Comparison of ENCODE assay signal across 18 cellular contexts in genomic region chr5:77424921-77425320, GRCh38.
DNase-seq lines count a peak whose midpoint lies in the region; ATAC-seq and TF ChIP-seq lines count a peak whose summit lies in the region.
"Had no signal": no experiment of that assay in that cellular context is flagged by ENCODE, and none has a peak within 500 bp of the region (broad histone marks: within the 10 kb centered on the region; RNA-seq: fewer than 3 reads in every experiment).

No MANE protein-coding gene starts in this region.

- H3K9me3 Mint-ChIP-seq in activated naive CD4-positive, alpha-beta T cell treated with anti-CD3 and anti-CD28 coated beads, Interleukin-2, amount 50 U/mL, for 72 hours: peaks cover 0 to 4% of the 10 kb centered on the region in 2 donors
- no peaks in the 10 kb centered on the region for H3K9me3 Mint-ChIP-seq in stimulated activated effector memory CD8-positive, alpha-beta T cell treated with anti-CD3 and anti-CD28 coated beads, Interleukin-12 subunit alpha, Interleukin-12 subunit beta, amount 100 ng/mL, for 72 hours
- H3K9me3 Mint-ChIP-seq in type B pancreatic cell: no peaks in the 10 kb centered on the region
- H3K9me3 Mint-ChIP-seq: H9 had no signal

- H3K27ac ChIP-seq in ascending aorta: peak overlapping the region; percentile 80 to 97
- H3K27ac ChIP-seq: C4-2B had no signal

- H3K27ac Mint-ChIP-seq in activated naive CD4-positive, alpha-beta T cell treated with anti-CD3 and anti-CD28 coated beads, Interleukin-2, amount 50 U/mL, for 72 hours: no peak overlapping the region
- H3K27ac Mint-ChIP-seq in stimulated activated effector memory CD8-positive, alpha-beta T cell treated with anti-CD3 and anti-CD28 coated beads, Interleukin-12 subunit alpha, Interleukin-12 subunit beta, amount 100 ng/mL, for 72 hours: no peak overlapping the region
- peak overlapping the region; percentile 91 for H3K27ac Mint-ChIP-seq in type B pancreatic cell

- intact Hi-C loops in ascending aorta (cut with DNase I): loop anchor here (5.0 kb wide), 2 partner anchors 58 to 98 kb away; no protein-coding TSS in a partner anchor

- no peaks in the 10 kb centered on the region for H3K27me3 Mint-ChIP-seq in type B pancreatic cell
- H3K27me3 Mint-ChIP-seq: CD4-positive, alpha-beta memory T cell had no signal

- peak; percentile 41 to 88 for ATAC-seq in activated naive CD4-positive, alpha-beta T cell treated with anti-CD3 and anti-CD28 coated beads, Interleukin-2, amount 50 U/mL, for 72 hours
- ATAC-seq in stimulated activated effector memory CD8-positive, alpha-beta T cell treated with anti-CD3 and anti-CD28 coated beads, Interleukin-12 subunit alpha, Interleukin-12 subunit beta, amount 100 ng/mL, for 72 hours: peak; percentile 40
- ATAC-seq in HG02840 (IDR thresholded peaks at IDR 0.05; ENCODE audit: low FRiP score, unreplicated experiment) (no peak), HG03460 (IDR thresholded peaks at IDR 0.05; ENCODE audit: unreplicated experiment) (no peak)
- ATAC-seq: HepG2 had no signal

- H3K9me3 ChIP-seq in ascending aorta: no peaks in the 10 kb centered on the region
- H3K9me3 ChIP-seq: A549, BE2C had no signal

- H3K4me3 Mint-ChIP-seq in stimulated activated effector memory CD8-positive, alpha-beta T cell treated with anti-CD3 and anti-CD28 coated beads, Interleukin-12 subunit alpha, Interleukin-12 subunit beta, amount 100 ng/mL, for 72 hours: no peak overlapping the region
- no peak overlapping the region for H3K4me3 Mint-ChIP-seq in type B pancreatic cell
- H3K4me3 Mint-ChIP-seq: CD4-positive, alpha-beta memory T cell; H9 had no signal

- peaks cover 0 to 18% of the 10 kb centered on the region in 2 donors for H3K36me3 ChIP-seq in ascending aorta
- H3K36me3 ChIP-seq: BE2C had no signal

- no peak for DNase-seq in activated naive CD4-positive, alpha-beta T cell treated with anti-CD3 and anti-CD28 coated beads, Interleukin-2, amount 50 U/mL, for 72 hours (ENCODE audit: low spot score in 2 of 2)
- no peak for DNase-seq in activated naive CD4-positive, alpha-beta T cell treated with Interleukin-2 at 50 U/mL for 16 hours
- DNase-seq in ascending aorta (ENCODE audit: low spot score in 2 of 2): no peak
- DNase-seq in stimulated activated effector memory CD8-positive, alpha-beta T cell treated with anti-CD3 and anti-CD28 coated beads, Interleukin-12 subunit alpha, Interleukin-12 subunit beta, amount 100 ng/mL, for 72 hours (ENCODE audit: low spot score in 2 of 2): no peak
- DNase-seq in type B pancreatic cell (ENCODE audit: extremely low spot score, unreplicated experiment): no peak
- DNase-seq in activated T-cell treated with anti-CD3 and anti-CD28 coated beads for 4 hours: no peak
- DNase-seq: BE2C, DMS153, DMS79 treated with DMSO at 0.1 percent for 48 hours, EL, GOT3, H9 had no signal

- H3K4me3 ChIP-seq in ascending aorta: no peak overlapping the region
- H3K4me3 ChIP-seq: A549 had no signal

- H3K4me1 Mint-ChIP-seq in stimulated activated effector memory CD8-positive, alpha-beta T cell treated with anti-CD3 and anti-CD28 coated beads, Interleukin-12 subunit alpha, Interleukin-12 subunit beta, amount 100 ng/mL, for 72 hours: no peaks in the 10 kb centered on the region
- H3K4me1 Mint-ChIP-seq in type B pancreatic cell (ENCODE audit: unreplicated experiment): no peaks in the 10 kb centered on the region
- H3K4me1 Mint-ChIP-seq: CD4-positive, alpha-beta memory T cell had no signal

- TF ChIP-seq CTCF in ascending aorta (IDR thresholded peaks at IDR 0.05): no peak
- no peak for TF ChIP-seq CTCF in type B pancreatic cell (conservative IDR thresholded peaks at IDR 0.05)

- no peaks in the 10 kb centered on the region for H3K27me3 ChIP-seq in ascending aorta
- H3K27me3 ChIP-seq: BE2C had no signal

- peaks cover 0 to 6% of the 10 kb centered on the region in 2 donors for H3K36me3 Mint-ChIP-seq in activated naive CD4-positive, alpha-beta T cell treated with anti-CD3 and anti-CD28 coated beads, Interleukin-2, amount 50 U/mL, for 72 hours
- H3K36me3 Mint-ChIP-seq in stimulated activated effector memory CD8-positive, alpha-beta T cell treated with anti-CD3 and anti-CD28 coated beads, Interleukin-12 subunit alpha, Interleukin-12 subunit beta, amount 100 ng/mL, for 72 hours: no peaks in the 10 kb centered on the region
- peaks cover 23% of the 10 kb centered on the region for H3K36me3 Mint-ChIP-seq in type B pancreatic cell

- H3K4me1 ChIP-seq in ascending aorta: peaks cover 17 to 46% of the 10 kb centered on the region in 2 donors
- H3K4me1 ChIP-seq: BE2C had no signal

Comparison
In these comparisons a context has a peak if more than half of its experiments do, and no peak if none do; other contexts are left out.
1. ATAC-seq: peak in activated naive CD4-positive, alpha-beta T cell treated with anti-CD3 and anti-CD28 coated beads, Interleukin-2, amount 50 U/mL, for 72 hours (2 of 2) and stimulated activated effector memory CD8-positive, alpha-beta T cell treated with anti-CD3 and anti-CD28 coated beads, Interleukin-12 subunit alpha, Interleukin-12 subunit beta, amount 100 ng/mL, for 72 hours (single experiment); none in HG02840 (single experiment) and HG03460 (single experiment).